Comparison of ENCODE assay signal across 1 cellular context in the genomic region with DNA sequence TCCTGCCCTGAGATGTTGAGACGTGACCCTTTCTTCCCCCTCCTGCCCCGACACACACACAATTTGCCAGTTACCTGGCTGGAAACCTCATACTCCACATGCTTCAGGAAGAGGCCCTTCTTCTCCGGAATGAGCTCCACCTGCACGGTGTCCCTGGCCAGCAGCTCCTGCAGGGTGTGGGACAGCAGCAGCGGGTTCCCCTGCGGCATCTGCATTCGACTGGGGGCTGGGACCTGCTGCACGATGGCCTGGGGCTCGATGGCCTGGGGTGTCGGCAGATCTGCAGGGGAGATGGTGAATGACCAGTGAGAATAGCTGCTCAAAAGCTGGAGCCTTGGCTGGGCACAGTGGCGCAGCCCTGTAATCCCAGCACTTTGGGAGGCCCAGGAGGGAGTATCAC.
TF ChIP-seq lines count a peak whose summit lies in the region.

No MANE protein-coding gene starts in this region.

TF ChIP-seq in HepG2, 621 proteins besides CTCF, POLR2A, EP300 and RAD21:
- TF ChIP-seq, protein P1, sequence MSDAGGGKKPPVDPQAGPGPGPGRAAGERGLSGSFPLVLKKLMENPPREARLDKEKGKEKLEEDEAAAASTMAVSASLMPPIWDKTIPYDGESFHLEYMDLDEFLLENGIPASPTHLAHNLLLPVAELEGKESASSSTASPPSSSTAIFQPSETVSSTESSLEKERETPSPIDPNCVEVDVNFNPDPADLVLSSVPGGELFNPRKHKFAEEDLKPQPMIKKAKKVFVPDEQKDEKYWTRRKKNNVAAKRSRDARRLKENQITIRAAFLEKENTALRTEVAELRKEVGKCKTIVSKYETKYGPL (CRISPR knock-in tag; IDR thresholded peaks at IDR 0.05): no peak
- no peak for TF ChIP-seq REL (CRISPR knock-in tag; conservative IDR thresholded peaks at IDR 0.05)
- no peak for TF ChIP-seq HOXA7 (CRISPR knock-in tag; IDR thresholded peaks at IDR 0.05)
- TF ChIP-seq, protein P2, sequence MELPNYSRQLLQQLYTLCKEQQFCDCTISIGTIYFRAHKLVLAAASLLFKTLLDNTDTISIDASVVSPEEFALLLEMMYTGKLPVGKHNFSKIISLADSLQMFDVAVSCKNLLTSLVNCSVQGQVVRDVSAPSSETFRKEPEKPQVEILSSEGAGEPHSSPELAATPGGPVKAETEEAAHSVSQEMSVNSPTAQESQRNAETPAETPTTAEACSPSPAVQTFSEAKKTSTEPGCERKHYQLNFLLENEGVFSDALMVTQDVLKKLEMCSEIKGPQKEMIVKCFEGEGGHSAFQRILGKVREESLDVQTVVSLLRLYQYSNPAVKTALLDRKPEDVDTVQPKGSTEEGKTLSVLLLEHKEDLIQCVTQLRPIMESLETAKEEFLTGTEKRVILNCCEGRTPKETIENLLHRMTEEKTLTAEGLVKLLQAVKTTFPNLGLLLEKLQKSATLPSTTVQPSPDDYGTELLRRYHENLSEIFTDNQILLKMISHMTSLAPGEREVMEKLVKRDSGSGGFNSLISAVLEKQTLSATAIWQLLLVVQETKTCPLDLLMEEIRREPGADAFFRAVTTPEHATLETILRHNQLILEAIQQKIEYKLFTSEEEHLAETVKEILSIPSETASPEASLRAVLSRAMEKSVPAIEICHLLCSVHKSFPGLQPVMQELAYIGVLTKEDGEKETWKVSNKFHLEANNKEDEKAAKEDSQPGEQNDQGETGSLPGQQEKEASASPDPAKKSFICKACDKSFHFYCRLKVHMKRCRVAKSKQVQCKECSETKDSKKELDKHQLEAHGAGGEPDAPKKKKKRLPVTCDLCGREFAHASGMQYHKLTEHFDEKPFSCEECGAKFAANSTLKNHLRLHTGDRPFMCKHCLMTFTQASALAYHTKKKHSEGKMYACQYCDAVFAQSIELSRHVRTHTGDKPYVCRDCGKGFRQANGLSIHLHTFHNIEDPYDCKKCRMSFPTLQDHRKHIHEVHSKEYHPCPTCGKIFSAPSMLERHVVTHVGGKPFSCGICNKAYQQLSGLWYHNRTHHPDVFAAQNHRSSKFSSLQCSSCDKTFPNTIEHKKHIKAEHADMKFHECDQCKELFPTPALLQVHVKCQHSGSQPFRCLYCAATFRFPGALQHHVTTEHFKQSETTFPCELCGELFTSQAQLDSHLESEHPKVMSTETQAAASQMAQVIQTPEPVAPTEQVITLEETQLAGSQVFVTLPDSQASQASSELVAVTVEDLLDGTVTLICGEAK (IDR thresholded peaks at IDR 0.05): no peak
- TF ChIP-seq, protein P2 (CRISPR knock-in tag; IDR thresholded peaks at IDR 0.05): no peak
- TF ChIP-seq, protein P3, sequence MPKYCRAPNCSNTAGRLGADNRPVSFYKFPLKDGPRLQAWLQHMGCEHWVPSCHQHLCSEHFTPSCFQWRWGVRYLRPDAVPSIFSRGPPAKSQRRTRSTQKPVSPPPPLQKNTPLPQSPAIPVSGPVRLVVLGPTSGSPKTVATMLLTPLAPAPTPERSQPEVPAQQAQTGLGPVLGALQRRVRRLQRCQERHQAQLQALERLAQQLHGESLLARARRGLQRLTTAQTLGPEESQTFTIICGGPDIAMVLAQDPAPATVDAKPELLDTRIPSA (CRISPR knock-in tag; IDR thresholded peaks at IDR 0.05; ENCODE audit: borderline replicate concordance): no peak
- no peak for TF ChIP-seq ZNF3 (CRISPR knock-in tag; IDR thresholded peaks at IDR 0.05)
- TF ChIP-seq ZNF629 (CRISPR knock-in tag; conservative IDR thresholded peaks at IDR 0.05): no peak
- TF ChIP-seq, protein P4, sequence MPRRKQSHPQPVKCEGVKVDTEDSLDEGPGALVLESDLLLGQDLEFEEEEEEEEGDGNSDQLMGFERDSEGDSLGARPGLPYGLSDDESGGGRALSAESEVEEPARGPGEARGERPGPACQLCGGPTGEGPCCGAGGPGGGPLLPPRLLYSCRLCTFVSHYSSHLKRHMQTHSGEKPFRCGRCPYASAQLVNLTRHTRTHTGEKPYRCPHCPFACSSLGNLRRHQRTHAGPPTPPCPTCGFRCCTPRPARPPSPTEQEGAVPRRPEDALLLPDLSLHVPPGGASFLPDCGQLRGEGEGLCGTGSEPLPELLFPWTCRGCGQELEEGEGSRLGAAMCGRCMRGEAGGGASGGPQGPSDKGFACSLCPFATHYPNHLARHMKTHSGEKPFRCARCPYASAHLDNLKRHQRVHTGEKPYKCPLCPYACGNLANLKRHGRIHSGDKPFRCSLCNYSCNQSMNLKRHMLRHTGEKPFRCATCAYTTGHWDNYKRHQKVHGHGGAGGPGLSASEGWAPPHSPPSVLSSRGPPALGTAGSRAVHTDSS (CRISPR knock-in tag; conservative IDR thresholded peaks at IDR 0.05): no peak
- no peak for TF ChIP-seq ZNF256 (CRISPR knock-in tag; conservative IDR thresholded peaks at IDR 0.05)
- TF ChIP-seq CREM (IDR thresholded peaks at IDR 0.05): no peak
- TF ChIP-seq CREM (CRISPR knock-in tag; IDR thresholded peaks at IDR 0.05): no peak
- no peak for TF ChIP-seq ZNF224 (CRISPR knock-in tag; IDR thresholded peaks at IDR 0.05)
- TF ChIP-seq ZFP36L2 (CRISPR knock-in tag; IDR thresholded peaks at IDR 0.05): no peak
- TF ChIP-seq RARA (CRISPR knock-in tag; IDR thresholded peaks at IDR 0.05): no peak
- TF ChIP-seq, protein P5, sequence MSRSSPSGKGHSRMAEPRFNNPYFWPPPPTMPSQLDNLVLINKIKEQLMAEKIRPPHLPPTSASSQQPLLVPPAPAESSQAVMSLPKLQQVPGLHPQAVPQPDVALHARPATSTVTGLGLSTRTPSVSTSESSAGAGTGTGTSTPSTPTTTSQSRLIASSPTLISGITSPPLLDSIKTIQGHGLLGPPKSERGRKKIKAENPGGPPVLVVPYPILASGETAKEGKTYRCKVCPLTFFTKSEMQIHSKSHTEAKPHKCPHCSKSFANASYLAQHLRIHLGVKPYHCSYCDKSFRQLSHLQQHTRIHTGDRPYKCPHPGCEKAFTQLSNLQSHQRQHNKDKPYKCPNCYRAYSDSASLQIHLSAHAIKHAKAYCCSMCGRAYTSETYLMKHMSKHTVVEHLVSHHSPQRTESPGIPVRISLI (CRISPR knock-in tag; IDR thresholded peaks at IDR 0.05; ENCODE audit: borderline replicate concordance): no peak
TF ChIP-seq in HepG2: peak in this region for 0.
